29 cellular contexts compared by ENCODE assay signal in the genomic region with DNA sequence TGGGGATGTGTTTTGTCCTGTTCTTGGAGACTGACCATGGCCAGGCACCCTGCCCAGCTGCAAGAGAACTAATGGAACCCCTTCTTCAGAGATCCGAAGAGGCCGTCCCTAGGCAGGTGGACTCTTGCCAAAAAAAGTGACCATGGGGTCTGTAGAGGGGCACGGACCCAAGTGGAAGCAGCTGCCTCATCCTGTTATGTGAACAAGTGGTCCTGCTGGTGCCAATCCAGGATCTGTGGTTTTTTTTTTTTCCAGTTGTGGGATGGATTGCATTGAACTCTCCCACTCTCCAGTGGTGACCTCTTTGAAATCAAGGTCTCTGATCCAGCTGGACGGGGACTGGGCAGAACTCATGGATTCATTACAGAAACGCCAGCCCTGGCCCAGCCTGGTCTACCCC.
"Had no signal": no experiment of that assay in that cellular context is flagged by ENCODE, and none has a peak within 500 bp of the region (broad histone marks: within the 10 kb centered on the region; RNA-seq: fewer than 3 reads in every experiment).

No MANE protein-coding gene starts in this region.

- H3K4me1 ChIP-seq: foreskin keratinocyte had no signal

- ATAC-seq: esophagus mucosa; foreskin keratinocyte; heart right ventricle; left cardiac atrium; left lung; naive thymus-derived CD8-positive, alpha-beta T cell; psoas muscle; right cardiac atrium had no signal

- H3K36me3 ChIP-seq: ovary, vagina had no signal

- DNase-seq: cerebellar nuclear complex; effector CD8-positive, alpha-beta T cell; endodermal cell; foreskin keratinocyte; glutamatergic neuron; heart right ventricle; hippocampal formation; left cardiac atrium; left lung; mesendoderm; midbrain; naive thymus-derived CD8-positive, alpha-beta T cell; nephron progenitor cell; ovary; psoas muscle; right cardiac atrium; stimulated activated CD4-positive, alpha-beta T cell treated with anti-CD3 and anti-CD28 coated beads, Interleukin-12 subunit alpha, Interleukin-12 subunit beta, amount 100 ng/mL, for 4 hours; stimulated activated CD4-positive, alpha-beta T cell treated with anti-CD3 and anti-CD28 coated beads, Interleukin-1b, Interleukin-23, amount 100 ng/mL, for 48 hours; stimulated activated CD4-positive, alpha-beta T cell treated with anti-CD3 and anti-CD28 coated beads, Interleukin-4, amount 100 ng/mL, for 1 hour; stimulated activated CD8-positive, alpha-beta memory T cell treated with anti-CD3 and anti-CD28 coated beads, Interleukin-4, amount 100 ng/mL, for 48 hours; stimulated activated naive CD4-positive, alpha-beta T cell treated with Interleukin-2 at 50 U/mL for 16 hours; stomach; transverse colon had no signal

- FAIRE-seq: colon, islet of Langerhans had no signal

- H3K27ac ChIP-seq: epithelial cell of prostate, foreskin keratinocyte, heart right ventricle, left lung, ovary, psoas muscle, stomach, transverse colon, vagina had no signal

- H3K27me3 ChIP-seq: foreskin keratinocyte, heart right ventricle, left lung, ovary, stomach, transverse colon, vagina had no signal

- H3K4me2 ChIP-seq: smooth muscle cell had no signal

- H3K4me3 ChIP-seq: heart right ventricle, left lung, ovary, psoas muscle, smooth muscle cell, stomach, transverse colon, vagina had no signal

- H3K9me3 ChIP-seq: heart right ventricle, left lung, ovary, psoas muscle, stomach, transverse colon, vagina had no signal
